Comparison of ENCODE assay signal across 1 cellular context in genomic region chr9:129173296-129174101, GRCh38.
TF ChIP-seq lines count a peak whose summit lies in the region.

No MANE protein-coding gene starts in this region.

TF ChIP-seq in endothelial cell of umbilical vein, 7 proteins besides CTCF, POLR2A, EP300 and RAD21 (continued from another document):
- TF ChIP-seq MAX (IDR thresholded peaks at IDR 0.05; ENCODE audit: insufficient read depth, insufficient read length) (no peak), POLR2AphosphoS5 (IDR thresholded peaks at IDR 0.05; ENCODE audit: insufficient read depth, low read depth, low read length) (no peak), JUN (IDR thresholded peaks at IDR 0.05; ENCODE audit: borderline replicate concordance, insufficient read depth, insufficient read length, low read depth) (no peak)
